Comparison of ENCODE assay signal across 4 cellular contexts in the genomic region with DNA sequence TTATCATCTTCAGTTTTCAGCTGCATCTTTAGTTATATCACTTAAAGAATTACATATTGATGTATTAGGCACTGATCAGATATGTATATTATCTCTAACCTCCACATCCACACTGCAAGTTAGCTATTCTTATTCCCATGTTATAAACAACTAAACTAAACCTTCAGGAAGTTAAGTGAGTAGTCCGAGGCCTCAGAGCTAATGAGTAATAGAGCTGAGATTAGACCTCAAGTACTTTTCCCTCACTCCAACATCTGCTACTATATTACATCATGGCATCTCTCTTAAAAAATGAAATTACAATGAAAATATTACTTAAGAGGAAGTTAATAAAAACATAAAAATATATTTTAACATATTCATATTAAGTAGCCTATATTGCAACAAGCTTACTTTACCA.
"Had no signal": no experiment of that assay in that cellular context is flagged by ENCODE, and none has a peak within 500 bp of the region (broad histone marks: within the 10 kb centered on the region; RNA-seq: fewer than 3 reads in every experiment).

No MANE protein-coding gene starts in this region.

- H3K4me3 ChIP-seq: GM23338 had no signal

- DNase-seq: H9, HCEC 1CT, IMR-90 had no signal

- ATAC-seq: GM23338 had no signal

- H3K27ac Mint-ChIP-seq: GM23338, H9 had no signal

- H3K4me3 Mint-ChIP-seq: GM23338, H9 had no signal
